Comparison of ENCODE assay signal across 1 cellular context in the genomic region with DNA sequence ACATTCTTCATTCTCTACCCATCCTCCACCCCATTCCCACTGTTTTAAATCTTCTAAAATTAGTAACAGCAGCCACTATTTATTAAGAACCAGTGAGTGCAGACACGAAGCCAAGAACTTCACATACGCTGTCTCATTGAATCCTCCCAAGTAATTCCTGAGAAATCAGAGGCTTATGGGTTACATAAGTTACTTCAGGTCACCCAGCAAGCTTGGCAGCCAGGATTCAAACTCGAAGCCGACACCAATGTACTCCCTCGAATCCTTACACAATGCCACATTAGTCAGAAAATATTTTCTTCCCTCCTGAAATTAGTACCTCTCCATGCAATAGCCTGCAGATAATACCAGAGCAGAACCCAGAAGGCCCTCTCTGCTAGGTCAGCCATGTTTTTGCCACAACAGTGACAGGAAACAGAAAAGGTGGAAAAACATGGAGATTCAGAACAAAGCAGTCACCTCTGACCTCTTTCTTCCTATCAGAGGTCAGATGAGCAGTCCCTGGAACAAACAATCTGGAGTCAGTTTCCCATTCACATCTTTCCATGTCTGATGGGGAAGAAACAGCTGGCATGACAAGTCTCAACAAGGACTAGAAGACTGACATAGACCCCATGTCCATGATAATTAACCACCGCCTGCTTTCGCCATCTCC.
TF ChIP-seq lines count a peak whose summit lies in the region.

No MANE protein-coding gene starts in this region.

TF ChIP-seq in SK-N-SH, 30 proteins besides CTCF, POLR2A, EP300 and RAD21 (continued from another document):
- TF ChIP-seq ZBTB33 (IDR thresholded peaks at IDR 0.05; ENCODE audit: borderline replicate concordance, low read depth) (no peak), GABPA (IDR thresholded peaks at IDR 0.05; ENCODE audit: low read depth) (no peak), MXI1 (IDR thresholded peaks at IDR 0.05; ENCODE audit: low read depth, low read length) (no peak), RFX5 (IDR thresholded peaks at IDR 0.05; ENCODE audit: low read length) (no peak), EZH2phosphoT487 (IDR thresholded peaks at IDR 0.05; ENCODE audit: borderline replicate concordance, low read depth) (no peak), REST (IDR thresholded peaks at IDR 0.05; ENCODE audit: low read depth, low read length) (no peak), FOXM1 (IDR thresholded peaks at IDR 0.05; ENCODE audit: low read depth) (no peak), ELF1 (IDR thresholded peaks at IDR 0.05) (no peak), TCF12 (IDR thresholded peaks at IDR 0.05) (peak; percentile 43; the same call in 1 of the 2 replicates), SIN3A (IDR thresholded peaks at IDR 0.05; ENCODE audit: borderline replicate concordance, low read depth, low read length) (no peak), NFIC (IDR thresholded peaks at IDR 0.05; ENCODE audit: borderline replicate concordance) (peak; percentile 43; the same call in 1 of the 2 replicates), YY1 (IDR thresholded peaks at IDR 0.05; ENCODE audit: low read depth) (no peak), TAF1 (IDR thresholded peaks at IDR 0.05; ENCODE audit: borderline replicate concordance, low read depth, low read length) (no peak), FOSL2 (IDR thresholded peaks at IDR 0.05; ENCODE audit: borderline replicate concordance, low read depth) (no peak), RCOR1 (IDR thresholded peaks at IDR 0.05; ENCODE audit: low read length) (no peak), NRF1 (IDR thresholded peaks at IDR 0.05; ENCODE audit: low read depth, low read length) (no peak), POLR2AphosphoS5 (IDR thresholded peaks at IDR 0.05; ENCODE audit: low read depth, low read length) (no peak), GATA2 (CRISPR knock-in tag; IDR thresholded peaks at IDR 0.05) (no peak), MEF2A (IDR thresholded peaks at IDR 0.05; ENCODE audit: borderline replicate concordance, low read depth) (peak; percentile 62; the same call in 1 of the 2 replicates)
- TF ChIP-seq, protein P1, sequence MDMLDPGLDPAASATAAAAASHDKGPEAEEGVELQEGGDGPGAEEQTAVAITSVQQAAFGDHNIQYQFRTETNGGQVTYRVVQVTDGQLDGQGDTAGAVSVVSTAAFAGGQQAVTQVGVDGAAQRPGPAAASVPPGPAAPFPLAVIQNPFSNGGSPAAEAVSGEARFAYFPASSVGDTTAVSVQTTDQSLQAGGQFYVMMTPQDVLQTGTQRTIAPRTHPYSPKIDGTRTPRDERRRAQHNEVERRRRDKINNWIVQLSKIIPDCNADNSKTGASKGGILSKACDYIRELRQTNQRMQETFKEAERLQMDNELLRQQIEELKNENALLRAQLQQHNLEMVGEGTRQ (IDR thresholded peaks at IDR 0.05; ENCODE audit: borderline replicate concordance, low read depth, low read length), result no peak
- TF ChIP-seq, protein P2, sequence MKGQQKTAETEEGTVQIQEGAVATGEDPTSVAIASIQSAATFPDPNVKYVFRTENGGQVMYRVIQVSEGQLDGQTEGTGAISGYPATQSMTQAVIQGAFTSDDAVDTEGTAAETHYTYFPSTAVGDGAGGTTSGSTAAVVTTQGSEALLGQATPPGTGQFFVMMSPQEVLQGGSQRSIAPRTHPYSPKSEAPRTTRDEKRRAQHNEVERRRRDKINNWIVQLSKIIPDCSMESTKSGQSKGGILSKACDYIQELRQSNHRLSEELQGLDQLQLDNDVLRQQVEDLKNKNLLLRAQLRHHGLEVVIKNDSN (IDR thresholded peaks at IDR 0.05; ENCODE audit: borderline replicate concordance, low read depth), result no peak
- TF ChIP-seq, protein P3, sequence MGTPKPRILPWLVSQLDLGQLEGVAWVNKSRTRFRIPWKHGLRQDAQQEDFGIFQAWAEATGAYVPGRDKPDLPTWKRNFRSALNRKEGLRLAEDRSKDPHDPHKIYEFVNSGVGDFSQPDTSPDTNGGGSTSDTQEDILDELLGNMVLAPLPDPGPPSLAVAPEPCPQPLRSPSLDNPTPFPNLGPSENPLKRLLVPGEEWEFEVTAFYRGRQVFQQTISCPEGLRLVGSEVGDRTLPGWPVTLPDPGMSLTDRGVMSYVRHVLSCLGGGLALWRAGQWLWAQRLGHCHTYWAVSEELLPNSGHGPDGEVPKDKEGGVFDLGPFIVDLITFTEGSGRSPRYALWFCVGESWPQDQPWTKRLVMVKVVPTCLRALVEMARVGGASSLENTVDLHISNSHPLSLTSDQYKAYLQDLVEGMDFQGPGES (IDR thresholded peaks at IDR 0.05; ENCODE audit: low read depth, low read length), result no peak
- TF ChIP-seq, protein P4, sequence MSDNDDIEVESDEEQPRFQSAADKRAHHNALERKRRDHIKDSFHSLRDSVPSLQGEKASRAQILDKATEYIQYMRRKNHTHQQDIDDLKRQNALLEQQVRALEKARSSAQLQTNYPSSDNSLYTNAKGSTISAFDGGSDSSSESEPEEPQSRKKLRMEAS (IDR thresholded peaks at IDR 0.05; ENCODE audit: low read depth), result no peak
